In the genomic region with DNA sequence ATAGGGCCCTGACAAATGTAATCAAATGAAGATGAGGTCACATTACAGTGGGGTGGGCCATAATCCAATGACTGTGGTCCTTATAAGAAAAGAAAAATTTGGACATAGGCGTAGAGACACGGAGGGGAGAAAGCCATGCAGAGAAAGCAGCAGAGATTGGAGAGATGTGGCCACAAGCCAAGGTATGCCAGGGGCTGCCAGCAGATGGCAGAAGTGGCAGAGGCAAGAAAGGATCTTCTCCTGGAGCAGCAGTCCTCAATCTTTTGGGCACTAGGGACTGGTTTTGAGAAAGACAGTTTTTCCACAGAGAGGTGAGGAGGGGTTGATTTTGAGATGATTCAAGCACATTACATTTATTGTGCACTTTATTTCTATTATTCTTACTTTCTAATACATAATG, we compare ENCODE assay signal across 8 cellular contexts.
DNase-seq lines count a peak whose midpoint lies in the region; ATAC-seq and TF ChIP-seq lines count a peak whose summit lies in the region.

No MANE protein-coding gene starts in this region.

- no peak for ATAC-seq in DND-41 (ENCODE audit: insufficient read depth, low read depth)
- no peak for ATAC-seq in GM19351 (IDR thresholded peaks at IDR 0.05; ENCODE audit: unreplicated experiment)
- ATAC-seq in left ventricle myocardium superior: no peak

- H4K20me1 ChIP-seq in DND-41 (ENCODE audit: insufficient read depth, low read length) (no peaks in the 10 kb centered on the region), OCI-LY7 (ENCODE audit: insufficient read depth, low read length) (no peaks in the 10 kb centered on the region)

- POLR2A ChIA-PET in A673 (lab: Charles Lee; ENCODE audit: low non-redundant PET) (no interaction called here), OCI-LY7 (lab: Charles Lee) (no interaction called here)

- no peak overlapping the region for H3K4me2 ChIP-seq in DND-41 (ENCODE audit: insufficient read depth, low read length)
- H3K4me2 ChIP-seq in OCI-LY7 (ENCODE audit: low read length): no peak overlapping the region

- H3K79me2 ChIP-seq in DND-41 (ENCODE audit: insufficient read depth, low read length): no peaks in the 10 kb centered on the region
- no peaks in the 10 kb centered on the region for H3K79me2 ChIP-seq in OCI-LY7 (ENCODE audit: insufficient read depth, low read depth, low read length)

- DNase-seq in A673 (ENCODE audit: low spot score) (peak; percentile 51), DND-41 (peak; percentile 27), OCI-LY7 (ENCODE audit: low spot score) (peak; percentile 8), coronary artery (ENCODE audit: low spot score) (peak; percentile 26), NCI-H187 treated with DMSO at 0.1 percent for 48 hours (lab: John Stamatoyannopoulos, UW) (no peak), HK-2 (ENCODE audit: unreplicated experiment) (no peak), left ventricle myocardium superior (no peak)

- CTCF ChIA-PET in A673 (lab: Charles Lee) (no interaction called here), OCI-LY7 (lab: Charles Lee; ENCODE audit: unreplicated experiment) (no interaction called here)

- H2AFZ ChIP-seq in DND-41 (ENCODE audit: low read depth, low read length) (no peak overlapping the region), OCI-LY7 (ENCODE audit: low read length) (no peak overlapping the region)

- TF ChIP-seq CTCF in A673 (conservative IDR thresholded peaks at IDR 0.05; ENCODE audit: low read depth, low read length) (peak; percentile 66), DND-41 (IDR thresholded peaks at IDR 0.05; ENCODE audit: borderline replicate concordance, extremely low read depth, low read length, poor library complexity, severe bottlenecking) (peak; percentile 56), OCI-LY7 (conservative IDR thresholded peaks at IDR 0.05; ENCODE audit: low read length) (peak; percentile 66), coronary artery (IDR thresholded peaks at IDR 0.05) (no peak)

- H3K9me3 ChIP-seq in A673 (ENCODE audit: low read depth, low read length, poor library complexity, severe bottlenecking): no peaks in the 10 kb centered on the region
- no peaks in the 10 kb centered on the region for H3K9me3 ChIP-seq in DND-41 (ENCODE audit: insufficient read depth, low read length, severe bottlenecking)
- no peaks in the 10 kb centered on the region for H3K9me3 ChIP-seq in OCI-LY7 (ENCODE audit: low read length)

- H3K4me1 ChIP-seq in A673 (ENCODE audit: insufficient read depth, low read length, poor library complexity, severe bottlenecking) (no peaks in the 10 kb centered on the region), DND-41 (ENCODE audit: insufficient read depth, low read length) (no peaks in the 10 kb centered on the region), OCI-LY7 (ENCODE audit: insufficient read depth, low read length, poor library complexity, severe bottlenecking) (no peaks in the 10 kb centered on the region)

- no peak overlapping the region for H3K4me3 ChIP-seq in A673 (ENCODE audit: low read depth, low read length, poor library complexity, severe bottlenecking)
- no peak overlapping the region for H3K4me3 ChIP-seq in DND-41 (ENCODE audit: low read depth in 1 of 2, low read length in 2 of 2)
- no peak overlapping the region for H3K4me3 ChIP-seq in OCI-LY7 (ENCODE audit: low read depth, low read length, poor library complexity, severe bottlenecking)
- no peak overlapping the region for H3K4me3 ChIP-seq in coronary artery

- H3K27ac ChIP-seq in A673 (ENCODE audit: low read depth, low read length, poor library complexity, severe bottlenecking) (no peak overlapping the region), DND-41 (ENCODE audit: low read length) (no peak overlapping the region), OCI-LY7 (ENCODE audit: low read depth, low read length, poor library complexity, severe bottlenecking) (no peak overlapping the region), coronary artery (no peak overlapping the region)

- H3K36me3 ChIP-seq in A673 (ENCODE audit: insufficient read depth, low read length, poor library complexity, severe bottlenecking) (no peaks in the 10 kb centered on the region), DND-41 (ENCODE audit: insufficient read depth, low read length) (no peaks in the 10 kb centered on the region), OCI-LY7 (ENCODE audit: insufficient read depth, low read length) (no peaks in the 10 kb centered on the region)

- peaks cover 3% of the 10 kb centered on the region for H3K27me3 ChIP-seq in A673 (replicated peaks; ENCODE audit: insufficient read depth, low read depth, low read length, poor library complexity)
- peaks cover 2% of the 10 kb centered on the region for H3K27me3 ChIP-seq in DND-41 (ENCODE audit: insufficient read depth, low read length, poor library complexity)

- no peaks in the 10 kb centered on the region for H3K9me2 ChIP-seq in OCI-LY7 (ENCODE audit: insufficient read depth, low read length)

- intact Hi-C loops in A673 (cut with micrococcal nuclease; ENCODE audit: unreplicated experiment) (loop anchor here (5.0 kb wide), 1 partner anchor 110 kb away; no protein-coding TSS in a partner anchor), OCI-LY7 (cut with micrococcal nuclease; ENCODE audit: unreplicated experiment) (loop anchor here (1.0 kb wide), 1 partner anchor 108 kb away; no protein-coding TSS in a partner anchor), left ventricle myocardium superior (cut with micrococcal nuclease) (no loop called here)

- no peak overlapping the region for H3K9ac ChIP-seq in DND-41 (ENCODE audit: low read depth, low read length)

- BruUV-seq in A673 (replicated peaks; lab: Mats Ljungman, UMichigan) (no TSS peak), OCI-LY7 (replicated peaks; lab: Mats Ljungman, UMichigan) (no TSS peak)

Comparison
In these comparisons a context has a peak if more than half of its experiments do, and no peak if none do; other contexts are left out.
1. DNase-seq: peak in A673 (single experiment), DND-41 (single experiment), OCI-LY7 (single experiment) and coronary artery (single experiment); none in NCI-H187 treated with DMSO at 0.1 percent for 48 hours (single experiment), HK-2 (single experiment) and left ventricle myocardium superior (single experiment).